Comparison of ENCODE assay signal across 4 cellular contexts in genomic region chr19:27580906-27581305, GRCh38.
TF ChIP-seq lines count a peak whose summit lies in the region.

No MANE protein-coding gene starts in this region.

TF ChIP-seq in HepG2, 621 proteins besides CTCF, POLR2A, EP300 and RAD21:
- TF ChIP-seq MAFF (IDR thresholded peaks at IDR 0.05; ENCODE audit: low read depth, low read length) (peak; percentile 66; the same call in 1 of the 2 replicates), MAF1 (CRISPR knock-in tag; IDR thresholded peaks at IDR 0.05; ENCODE audit: borderline replicate concordance) (no peak), MAFK (conservative IDR thresholded peaks at IDR 0.05 in 1 of 2, IDR thresholded peaks at IDR 0.05 in 1 of 2; ENCODE audit: low read length in 2 of 2) (peak; percentile 22 to 83; a peak in 3 of 4 replicates)

TF ChIP-seq in A549, 52 proteins besides CTCF, POLR2A, EP300 and RAD21:
- TF ChIP-seq MAFK (IDR thresholded peaks at IDR 0.05; ENCODE audit: partially characterized antibody) (peak; percentile 86), RARB (CRISPR knock-in tag; IDR thresholded peaks at IDR 0.05) (no peak)
TF ChIP-seq in A549: peak in this region for 1.

TF ChIP-seq in IMR-90, 13 proteins besides CTCF, POLR2A, EP300 and RAD21:
- TF ChIP-seq CEBPB (IDR thresholded peaks at IDR 0.05; ENCODE audit: low read depth, low read length) (no peak), MAFK (IDR thresholded peaks at IDR 0.05; ENCODE audit: low read depth, low read length) (peak; percentile 62)

TF ChIP-seq in K562, 482 proteins besides CTCF, POLR2A, EP300 and RAD21:
- TF ChIP-seq DLX4 (CRISPR knock-in tag; IDR thresholded peaks at IDR 0.05) (no peak), ZNF197 (CRISPR knock-in tag; IDR thresholded peaks at IDR 0.05; ENCODE audit: low read depth) (no peak), CHCHD3 (CRISPR knock-in tag; IDR thresholded peaks at IDR 0.05) (no peak), ZNF76 (CRISPR knock-in tag; IDR thresholded peaks at IDR 0.05; ENCODE audit: borderline replicate concordance) (no peak), MAFF (IDR thresholded peaks at IDR 0.05; ENCODE audit: low read length) (peak; percentile 13; the same call in 1 of the 2 replicates)
TF ChIP-seq in K562: peak in this region for 1.
